24 cellular contexts compared by ENCODE assay signal in genomic region chr2:26934335-26934724, GRCh38.
"Had no signal": no experiment of that assay in that cellular context is flagged by ENCODE, and none has a peak within 500 bp of the region (broad histone marks: within the 10 kb centered on the region; RNA-seq: fewer than 3 reads in every experiment).

No MANE protein-coding gene starts in this region.

- H3K9me3 Mint-ChIP-seq: activated naive CD4-positive, alpha-beta T cell treated with anti-CD3 and anti-CD28 coated beads, Interleukin-2, amount 10 ng/mL, durations not matched to agents 7 days and 5 days; activated T-cell treated with anti-CD3 and anti-CD28 coated beads, Interleukin-2, amount 50 U/mL, for 72 hours; activated T-helper 2 cell treated with anti-CD3 and anti-CD28 coated beads, Interferon-gamma antibody, Interleukin-2, Interleukin-4, amounts not matched to agents 10 μg/mL and 5 μg/mL and 100 μg/mL, durations not matched to agents 14 hours and 24 hours and 36 hours; T-helper 1 cell treated with Interleukin-12 subunit alpha and Interleukin-12 subunit beta and Interleukin-4 antibody, amounts not matched to agents 30 μg/mL and 1 μg/mL, for 36 hours; WTC11 had no signal

- H3K4me1 Mint-ChIP-seq: activated naive CD4-positive, alpha-beta T cell treated with anti-CD3 and anti-CD28 coated beads, Interleukin-2, amount 10 ng/mL, durations not matched to agents 7 days and 5 days had no signal

- DNase-seq: activated CD4-positive, alpha-beta T cell treated with anti-CD3 and anti-CD28 coated beads for 48 hours; activated CD4-positive, alpha-beta T cell treated with anti-CD3 and anti-CD28 coated beads, Interleukin-2, amount 50 U/mL, for 4 hours; activated CD4-positive, CD25-positive, alpha-beta regulatory T cell treated with anti-CD3 and anti-CD28 coated beads, Interleukin-2, amount 50 U/mL, for 72 hours; activated CD8-positive, alpha-beta T cell treated with anti-CD3 and anti-CD28 coated beads, Interleukin-2, amount 10 ng/mL, durations not matched to agents 7 days and 5 days; activated gamma-delta T cell treated with Interleukin-2 at 50 U/mL for 16 hours; activated naive CD4-positive, alpha-beta T cell treated with anti-CD3 and anti-CD28 coated beads, Interleukin-2, amount 10 ng/mL, durations not matched to agents 7 days and 5 days; activated T-cell treated with anti-CD3 and anti-CD28 coated beads, Interleukin-2, amount 50 U/mL, for 72 hours; central memory CD4-positive, alpha-beta T cell; Karpas-422; MM.1S; NCI-H1105; NCI-H1436; NCI-H187; NCI-H2081; NCI-H510A treated with DMSO at 0.1 percent for 48 hours; NCI-H69; NK-92 treated with Interleukin-12 subunit alpha and Interleukin-12 subunit beta, amount 100 ng/mL, for 24 hours; OCI-M1; Peyer's patch; SHP77; T-helper 9 cell had no signal

- ATAC-seq: activated CD8-positive, alpha-beta T cell treated with anti-CD3 and anti-CD28 coated beads, Interleukin-2, amount 10 ng/mL, durations not matched to agents 7 days and 5 days; activated T-cell treated with anti-CD3 and anti-CD28 coated beads, Interleukin-2, amount 50 U/mL, for 72 hours; WTC11 had no signal

- H3K4me3 Mint-ChIP-seq: activated CD8-positive, alpha-beta T cell treated with anti-CD3 and anti-CD28 coated beads, Interleukin-2, amount 10 ng/mL, durations not matched to agents 7 days and 5 days; activated naive CD4-positive, alpha-beta T cell treated with anti-CD3 and anti-CD28 coated beads, Interleukin-2, amount 10 ng/mL, durations not matched to agents 7 days and 5 days; activated T-cell treated with anti-CD3 and anti-CD28 coated beads, Interleukin-2, amount 50 U/mL, for 72 hours; T-helper 1 cell treated with Interleukin-12 subunit alpha and Interleukin-12 subunit beta and Interleukin-4 antibody, amounts not matched to agents 30 μg/mL and 1 μg/mL, for 36 hours; WTC11 had no signal

- H3K36me3 Mint-ChIP-seq: activated naive CD4-positive, alpha-beta T cell treated with anti-CD3 and anti-CD28 coated beads, Interleukin-2, amount 10 ng/mL, durations not matched to agents 7 days and 5 days; WTC11 had no signal

- H3K27ac Mint-ChIP-seq: activated CD8-positive, alpha-beta T cell treated with anti-CD3 and anti-CD28 coated beads, Interleukin-2, amount 10 ng/mL, durations not matched to agents 7 days and 5 days; activated naive CD4-positive, alpha-beta T cell treated with anti-CD3 and anti-CD28 coated beads, Interleukin-2, amount 10 ng/mL, durations not matched to agents 7 days and 5 days; activated T-cell treated with anti-CD3 and anti-CD28 coated beads, Interleukin-2, amount 50 U/mL, for 72 hours; activated T-helper 2 cell treated with anti-CD3 and anti-CD28 coated beads, Interferon-gamma antibody, Interleukin-2, Interleukin-4, amounts not matched to agents 10 μg/mL and 5 μg/mL and 100 μg/mL, durations not matched to agents 14 hours and 24 hours and 36 hours; T-helper 1 cell treated with Interleukin-12 subunit alpha and Interleukin-12 subunit beta and Interleukin-4 antibody, amounts not matched to agents 30 μg/mL and 1 μg/mL, for 36 hours; WTC11 had no signal
